14 cellular contexts compared by ENCODE assay signal in genomic region chr11:11691296-11692141, GRCh38.
A peak's percentile ranks its signal among the peaks of the same experiment; 100 is the strongest.
DNase-seq lines count a peak whose midpoint lies in the region; ATAC-seq and TF ChIP-seq lines count a peak whose summit lies in the region.
"Had no signal": no experiment of that assay in that cellular context is flagged by ENCODE, and none has a peak within 500 bp of the region (broad histone marks: within the 10 kb centered on the region; RNA-seq: fewer than 3 reads in every experiment).

No MANE protein-coding gene starts in this region.

- H3K27ac ChIP-seq in ovary = no peak overlapping the region
- H3K27ac ChIP-seq: upper lobe of right lung had no signal

- 44 to 58% (median 52%) methylated on average over 13 of the region's 13 CpGs for WGBS in ovary, 3 donors

- no peak overlapping the region for H3K4me3 ChIP-seq in ovary
- H3K4me3 ChIP-seq: upper lobe of right lung had no signal

- no peaks in the 10 kb centered on the region for H3K4me1 ChIP-seq in ovary (ENCODE audit: insufficient read depth)
- H3K4me1 ChIP-seq: upper lobe of right lung had no signal

- DNase-seq in COR-L47 (lab: John Stamatoyannopoulos, UW) (peak; percentile 90), NCI-H1417 (lab: John Stamatoyannopoulos, UW) (peak; percentile 73 to 84 (median 74)), NCI-H748 (lab: John Stamatoyannopoulos, UW; ENCODE audit: unreplicated experiment) (peak; percentile 95), islet precursor cell (peak; percentile 55), ovary (no peak)
- no peak for DNase-seq in stimulated activated naive CD8-positive, alpha-beta T cell treated with anti-CD3 and anti-CD28 coated beads, Interleukin-15, Interleukin-2, amounts not matched to agents 100 U/mL and 50 U/mL, for 24 hours
- DNase-seq in central memory CD4-positive, alpha-beta T cell = no peak
- no peak for DNase-seq in stimulated activated CD4-positive, alpha-beta T cell treated with anti-CD3 and anti-CD28 coated beads, Interleukin-15, amount 100 ng/mL, for 24 hours
- DNase-seq: activated CD4-positive, alpha-beta T cell treated with anti-CD3 and anti-CD28 coated beads, Interleukin-2, amount 10 ng/mL, durations not matched to agents 24 days and 14 days; activated T-cell treated with anti-CD3 and anti-CD28 coated beads, Interleukin-2, amount 50 U/mL, for 72 hours; DMS79; IMR-90; stimulated activated CD4-positive, alpha-beta T cell treated with anti-CD3 and anti-CD28 coated beads, Interleukin-4, amount 100 ng/mL, for 1 hour; upper lobe of right lung had no signal

- intact Hi-C loops in ovary (cut with DNase I) = no loop called here

- no peak for TF ChIP-seq EP300 in ovary (IDR thresholded peaks at IDR 0.05)

- no peaks in the 10 kb centered on the region for H3K36me3 ChIP-seq in ovary
- H3K36me3 ChIP-seq: upper lobe of right lung had no signal

- ATAC-seq in stimulated activated naive CD8-positive, alpha-beta T cell treated with anti-CD3 and anti-CD28 coated beads, Interleukin-15, Interleukin-2, amounts not matched to agents 100 U/mL and 50 U/mL, for 24 hours = no peak
- ATAC-seq: activated T-cell treated with anti-CD3 and anti-CD28 coated beads, Interleukin-2, amount 50 U/mL, for 72 hours; upper lobe of right lung had no signal

- no peaks in the 10 kb centered on the region for H3K9me3 ChIP-seq in ovary
- H3K9me3 ChIP-seq: upper lobe of right lung had no signal

- no peak for TF ChIP-seq CTCF in ovary (IDR thresholded peaks at IDR 0.05)

- no peak for TF ChIP-seq POLR2A in ovary (IDR thresholded peaks at IDR 0.05)

- no peaks in the 10 kb centered on the region for H3K27me3 ChIP-seq in ovary
- H3K27me3 ChIP-seq: upper lobe of right lung had no signal

Comparison
In these comparisons a context has a peak if more than half of its experiments do, and no peak if none do; other contexts are left out.
1. DNase-seq: peak in COR-L47 (single experiment), NCI-H1417 (3 of 3), NCI-H748 (single experiment) and islet precursor cell (single experiment); none in stimulated activated naive CD8-positive, alpha-beta T cell treated with anti-CD3 and anti-CD28 coated beads, Interleukin-15, Interleukin-2, amounts not matched to agents 100 U/mL and 50 U/mL, for 24 hours (single experiment), central memory CD4-positive, alpha-beta T cell (single experiment), ovary (0 of 5) and stimulated activated CD4-positive, alpha-beta T cell treated with anti-CD3 and anti-CD28 coated beads, Interleukin-15, amount 100 ng/mL, for 24 hours (single experiment).